28 cellular contexts compared by ENCODE assay signal in genomic region chr1:23428136-23428905, GRCh38. TPM values are rescaled to one million over a fixed set of nuclear protein-coding genes. Genes with fewer than 3 reads are reported as not detected.
"Had no signal": no experiment of that assay in that cellular context is flagged by ENCODE, and none has a peak within 500 bp of the region (broad histone marks: within the 10 kb centered on the region; RNA-seq: fewer than 3 reads in every experiment).

No MANE protein-coding gene starts in this region.

- H3K27ac Mint-ChIP-seq: activated CD8-positive, alpha-beta T cell treated with anti-CD3 and anti-CD28 coated beads, Interleukin-2, amount 10 ng/mL, durations not matched to agents 7 days and 5 days; activated naive CD8-positive, alpha-beta T cell treated with anti-CD3 and anti-CD28 coated beads, Interleukin-2, amount 50 U/mL, for 24 hours; activated T-helper 1 cell treated with anti-CD3 and anti-CD28 coated beads, Interleukin-12 subunit alpha, Interleukin-12 subunit beta, Interleukin-2, Interleukin-4 antibody, amounts not matched to agents 30 ng/mL and 10 ng/mL and 1 ng/mL, durations not matched to agents 14 hours and 24 hours and 36 hours; memory B cell; nephron progenitor cell; stimulated activated effector memory CD8-positive, alpha-beta T cell treated with anti-CD3 and anti-CD28 coated beads, Interleukin-12 subunit alpha, Interleukin-12 subunit beta, amount 100 ng/mL, for 72 hours; stimulated activated naive CD8-positive, alpha-beta T cell treated with anti-CD3 and anti-CD28 coated beads, Interleukin-15, amount 100 ng/mL, for 72 hours had no signal

- H3K36me3 Mint-ChIP-seq: memory B cell; stimulated activated effector memory CD8-positive, alpha-beta T cell treated with anti-CD3 and anti-CD28 coated beads, Interleukin-12 subunit alpha, Interleukin-12 subunit beta, amount 100 ng/mL, for 72 hours had no signal

- ATAC-seq: activated CD8-positive, alpha-beta T cell treated with anti-CD3 and anti-CD28 coated beads, Interleukin-2, amount 10 ng/mL, durations not matched to agents 7 days and 5 days; activated naive CD8-positive, alpha-beta T cell treated with anti-CD3 and anti-CD28 coated beads, Interleukin-2, amount 50 U/mL, for 24 hours; gastroesophageal sphincter; left ventricle myocardium superior; right cardiac atrium; stimulated activated effector memory CD8-positive, alpha-beta T cell treated with anti-CD3 and anti-CD28 coated beads, Interleukin-12 subunit alpha, Interleukin-12 subunit beta, amount 100 ng/mL, for 72 hours; stimulated activated naive CD8-positive, alpha-beta T cell treated with anti-CD3 and anti-CD28 coated beads, Interleukin-15, amount 100 ng/mL, for 72 hours had no signal

- H3K27ac ChIP-seq: brain microvascular endothelial cell, esophagus muscularis mucosa, gastroesophageal sphincter, parathyroid adenoma, suprapubic skin, transverse colon had no signal

- DNase-seq: activated CD4-positive, alpha-beta T cell treated with anti-CD3 and anti-CD28 coated beads for 1 hour; activated CD4-positive, alpha-beta T cell treated with anti-CD3 and anti-CD28 coated beads, Interleukin-2, amount 50 U/mL, for 1 hour; activated CD8-positive, alpha-beta T cell treated with anti-CD3 and anti-CD28 coated beads, Interleukin-2, amount 10 ng/mL, durations not matched to agents 7 days and 5 days; activated gamma-delta T cell; activated naive CD4-positive, alpha-beta T cell treated with anti-CD3 and anti-CD28 coated beads, Interleukin-2, amount 50 U/mL, for 16 hours; activated naive CD8-positive, alpha-beta T cell treated with anti-CD3 and anti-CD28 coated beads, Interleukin-2, amount 50 U/mL, for 24 hours; brain microvascular endothelial cell; effector memory CD4-positive, alpha-beta T cell; head of caudate nucleus; left ventricle myocardium superior; nephron progenitor cell; right cardiac atrium; stimulated activated CD4-positive, alpha-beta T cell treated with anti-CD3 and anti-CD28 coated beads, Interleukin-1b, Interleukin-23, amount 100 ng/mL, for 48 hours; stimulated activated naive CD8-positive, alpha-beta T cell treated with anti-CD3 and anti-CD28 coated beads, Interleukin-15, amount 100 ng/mL, for 72 hours; T-helper 9 cell; transverse colon had no signal

- FAIRE-seq: colon, endothelial cell of umbilical vein, islet of Langerhans, urothelium cell line had no signal

- H3K9me3 Mint-ChIP-seq: activated naive CD8-positive, alpha-beta T cell treated with anti-CD3 and anti-CD28 coated beads, Interleukin-2, amount 50 U/mL, for 24 hours; activated T-helper 1 cell treated with anti-CD3 and anti-CD28 coated beads, Interleukin-12 subunit alpha, Interleukin-12 subunit beta, Interleukin-2, Interleukin-4 antibody, amounts not matched to agents 30 ng/mL and 10 ng/mL and 1 ng/mL, durations not matched to agents 14 hours and 24 hours and 36 hours; central memory CD8-positive, alpha-beta T cell; memory B cell; nephron progenitor cell; stimulated activated effector memory CD8-positive, alpha-beta T cell treated with anti-CD3 and anti-CD28 coated beads, Interleukin-12 subunit alpha, Interleukin-12 subunit beta, amount 100 ng/mL, for 72 hours; stimulated activated naive CD8-positive, alpha-beta T cell treated with anti-CD3 and anti-CD28 coated beads, Interleukin-15, amount 100 ng/mL, for 72 hours had no signal

- H3K27me3 ChIP-seq: brain microvascular endothelial cell, esophagus muscularis mucosa, gastroesophageal sphincter, suprapubic skin, transverse colon had no signal

- H3K4me3 ChIP-seq: esophagus muscularis mucosa, gastroesophageal sphincter, suprapubic skin, transverse colon had no signal

- H3K4me3 Mint-ChIP-seq: activated CD8-positive, alpha-beta T cell treated with anti-CD3 and anti-CD28 coated beads, Interleukin-2, amount 10 ng/mL, durations not matched to agents 7 days and 5 days; activated naive CD8-positive, alpha-beta T cell treated with anti-CD3 and anti-CD28 coated beads, Interleukin-2, amount 50 U/mL, for 24 hours; activated T-helper 1 cell treated with anti-CD3 and anti-CD28 coated beads, Interleukin-12 subunit alpha, Interleukin-12 subunit beta, Interleukin-2, Interleukin-4 antibody, amounts not matched to agents 30 ng/mL and 10 ng/mL and 1 ng/mL, durations not matched to agents 14 hours and 24 hours and 36 hours; central memory CD8-positive, alpha-beta T cell; memory B cell; nephron progenitor cell; stimulated activated effector memory CD8-positive, alpha-beta T cell treated with anti-CD3 and anti-CD28 coated beads, Interleukin-12 subunit alpha, Interleukin-12 subunit beta, amount 100 ng/mL, for 72 hours; stimulated activated naive CD8-positive, alpha-beta T cell treated with anti-CD3 and anti-CD28 coated beads, Interleukin-15, amount 100 ng/mL, for 72 hours had no signal

- H3K9me3 ChIP-seq: esophagus muscularis mucosa, gastroesophageal sphincter, suprapubic skin, transverse colon had no signal

- H3K4me1 ChIP-seq: parathyroid adenoma had no signal

RNA-seq across cellular contexts. Expression of gene ASAP3, which starts 55.7 kb away (rescaled TPM):
- total RNA-seq: activated T-helper 1 cell treated with anti-CD3 and anti-CD28 coated beads, Interleukin-12 subunit alpha, Interleukin-12 subunit beta, Interleukin-2, Interleukin-4 antibody, amounts not matched to agents 30 ng/mL and 10 ng/mL and 1 ng/mL, durations not matched to agents 14 hours and 24 hours and 36 hours had no signal
